Comparison of ENCODE assay signal across 8 cellular contexts in the genomic region with DNA sequence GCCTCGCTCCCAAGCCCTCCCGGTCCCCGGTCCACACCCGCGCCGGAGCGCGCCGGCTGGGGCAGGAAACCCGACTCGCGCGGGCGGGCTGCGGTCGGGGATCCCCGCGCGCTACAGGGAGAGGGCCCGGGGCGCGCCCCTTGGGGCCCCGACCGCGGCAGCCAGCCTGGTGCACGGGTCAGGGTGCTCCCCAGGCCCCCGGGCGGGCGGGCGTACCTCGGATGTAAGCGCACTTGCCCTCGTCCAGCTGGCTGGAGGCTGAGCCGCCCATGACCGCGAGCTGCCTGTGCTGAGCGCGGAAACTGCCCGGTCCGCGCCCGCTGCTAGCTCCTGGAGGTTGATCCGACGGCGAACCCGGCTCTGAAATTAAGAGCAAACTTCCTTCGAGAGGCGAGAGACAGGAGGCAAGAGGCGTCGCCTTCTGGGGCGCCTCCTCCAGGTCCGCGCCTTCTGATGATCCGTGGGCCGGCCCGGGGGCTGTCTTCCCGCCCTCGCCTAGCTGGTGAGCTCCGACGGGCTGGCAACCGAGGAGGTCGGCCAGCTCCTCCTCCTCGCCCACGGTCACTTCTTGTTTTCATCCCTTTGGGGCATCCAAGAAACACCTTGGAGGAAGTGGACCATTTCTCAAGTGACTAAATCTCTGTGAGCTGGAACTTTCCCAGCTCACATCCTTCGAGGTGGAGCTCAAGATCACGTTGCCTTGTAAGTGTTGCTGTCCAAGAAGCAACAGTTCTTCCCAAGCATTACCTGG. TPM values are rescaled to one million over a fixed set of nuclear protein-coding genes. Genes with fewer than 3 reads are reported as not detected.
A peak's percentile ranks its signal among the peaks of the same experiment; 100 is the strongest.
DNase-seq lines count a peak whose midpoint lies in the region; ATAC-seq lines count a peak whose summit lies in the region.

A gene with protein sequence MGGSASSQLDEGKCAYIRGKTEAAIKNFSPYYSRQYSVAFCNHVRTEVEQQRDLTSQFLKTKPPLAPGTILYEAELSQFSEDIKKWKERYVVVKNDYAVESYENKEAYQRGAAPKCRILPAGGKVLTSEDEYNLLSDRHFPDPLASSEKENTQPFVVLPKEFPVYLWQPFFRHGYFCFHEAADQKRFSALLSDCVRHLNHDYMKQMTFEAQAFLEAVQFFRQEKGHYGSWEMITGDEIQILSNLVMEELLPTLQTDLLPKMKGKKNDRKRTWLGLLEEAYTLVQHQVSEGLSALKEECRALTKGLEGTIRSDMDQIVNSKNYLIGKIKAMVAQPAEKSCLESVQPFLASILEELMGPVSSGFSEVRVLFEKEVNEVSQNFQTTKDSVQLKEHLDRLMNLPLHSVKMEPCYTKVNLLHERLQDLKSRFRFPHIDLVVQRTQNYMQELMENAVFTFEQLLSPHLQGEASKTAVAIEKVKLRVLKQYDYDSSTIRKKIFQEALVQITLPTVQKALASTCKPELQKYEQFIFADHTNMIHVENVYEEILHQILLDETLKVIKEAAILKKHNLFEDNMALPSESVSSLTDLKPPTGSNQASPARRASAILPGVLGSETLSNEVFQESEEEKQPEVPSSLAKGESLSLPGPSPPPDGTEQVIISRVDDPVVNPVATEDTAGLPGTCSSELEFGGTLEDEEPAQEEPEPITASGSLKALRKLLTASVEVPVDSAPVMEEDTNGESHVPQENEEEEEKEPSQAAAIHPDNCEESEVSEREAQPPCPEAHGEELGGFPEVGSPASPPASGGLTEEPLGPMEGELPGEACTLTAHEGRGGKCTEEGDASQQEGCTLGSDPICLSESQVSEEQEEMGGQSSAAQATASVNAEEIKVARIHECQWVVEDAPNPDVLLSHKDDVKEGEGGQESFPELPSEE (minus strand): TSS at position 423 of the 751 bp plus-strand sequence. CDS start 152 bp downstream, at position 271.

- peak within 1 kb of the TSS; percentile 7 for H3K27ac ChIP-seq in naive thymus-derived CD4-positive, alpha-beta T cell (ENCODE audit: low read depth, low read length)

- H3K4me3 ChIP-seq in naive thymus-derived CD4-positive, alpha-beta T cell (ENCODE audit: low read length), result peak within 1 kb of the TSS; percentile 63

- peaks cover 0 to 4% (median 0%) of the 10 kb centered on the region in 11 donors for H3K9me3 Mint-ChIP-seq in naive thymus-derived CD4-positive, alpha-beta T cell
- peaks cover 0 to 2% of the 10 kb centered on the region in 2 donors for H3K9me3 Mint-ChIP-seq in stimulated activated naive B cell treated with anti-CD40 and anti-IgM and Interleukin-4, amounts not matched to agents 10 μg/mL and 1 μg/mL and 100 μg/mL, for 72 hours

- peak; percentile 50 for DNase-seq in AG08395 (ENCODE audit: low spot score)
- DNase-seq in NCI-H69 (lab: John Stamatoyannopoulos, UW), result peak; percentile 77
- DNase-seq in activated CD8-positive, alpha-beta memory T cell treated with anti-CD3 and anti-CD28 coated beads, Interleukin-2, amount 50 U/mL, for 1 hour (ENCODE audit: extremely low read depth), result peak; percentile 14
- DNase-seq in naive thymus-derived CD4-positive, alpha-beta T cell, result peak; percentile 0 to 83 (median 20)
- DNase-seq in stimulated activated naive B cell treated with anti-CD40 and anti-IgM and Interleukin-4, amounts not matched to agents 10 μg/mL and 1 μg/mL and 100 μg/mL, for 72 hours, result peak; percentile 70

- ATAC-seq in GM18520 (IDR thresholded peaks at IDR 0.05; ENCODE audit: unreplicated experiment), result peak; percentile 43
- peak; percentile 61 for ATAC-seq in HG03039 (IDR thresholded peaks at IDR 0.05; ENCODE audit: unreplicated experiment)
- peak; percentile 82 for ATAC-seq in esophagus mucosa
- ATAC-seq in naive thymus-derived CD4-positive, alpha-beta T cell, result peak; percentile 77
- peak; percentile 72 to 77 for ATAC-seq in stimulated activated naive B cell treated with anti-CD40 and anti-IgM and Interleukin-4, amounts not matched to agents 10 μg/mL and 1 μg/mL and 100 μg/mL, for 72 hours (replicated peaks)

- no peaks in the 10 kb centered on the region for H3K36me3 ChIP-seq in naive thymus-derived CD4-positive, alpha-beta T cell (ENCODE audit: control insufficient read depth in 2 of 3, insufficient read depth in 3 of 3, low read length in 3 of 3)

- H3K4me1 ChIP-seq in naive thymus-derived CD4-positive, alpha-beta T cell (ENCODE audit: control insufficient read depth in 2 of 2, insufficient read depth in 2 of 2, low read length in 2 of 2), result peaks cover 0 to 24% of the 10 kb centered on the region in 2 donors

- peaks cover 12 to 39% (median 29%) of the 10 kb centered on the region in 5 donors for H3K27me3 Mint-ChIP-seq in naive thymus-derived CD4-positive, alpha-beta T cell
- H3K27me3 Mint-ChIP-seq in stimulated activated naive B cell treated with anti-CD40 and anti-IgM and Interleukin-4, amounts not matched to agents 10 μg/mL and 1 μg/mL and 100 μg/mL, for 72 hours, result no peaks in the 10 kb centered on the region

- peak within 1 kb of the TSS; percentile 11 to 94 (median 58) for H3K27ac Mint-ChIP-seq in naive thymus-derived CD4-positive, alpha-beta T cell
- H3K27ac Mint-ChIP-seq in stimulated activated naive B cell treated with anti-CD40 and anti-IgM and Interleukin-4, amounts not matched to agents 10 μg/mL and 1 μg/mL and 100 μg/mL, for 72 hours, result peak within 1 kb of the TSS; percentile 94

- POLR2A ChIA-PET in naive thymus-derived CD4-positive, alpha-beta T cell (lab: Charles Lee), result interaction anchor here (0.5 kb wide), 1 partner anchor 18 kb away, joined by 6 read pairs; no protein-coding TSS in a partner anchor

- H3K9me3 ChIP-seq in naive thymus-derived CD4-positive, alpha-beta T cell (ENCODE audit: control insufficient read depth in 2 of 3, low read length in 3 of 3), result no peaks in the 10 kb centered on the region

- H3K36me3 Mint-ChIP-seq in naive thymus-derived CD4-positive, alpha-beta T cell, result peaks cover 0 to 10% (median 0%) of the 10 kb centered on the region in 5 donors
- H3K36me3 Mint-ChIP-seq in stimulated activated naive B cell treated with anti-CD40 and anti-IgM and Interleukin-4, amounts not matched to agents 10 μg/mL and 1 μg/mL and 100 μg/mL, for 72 hours, result no peaks in the 10 kb centered on the region

- intact Hi-C loops in naive thymus-derived CD4-positive, alpha-beta T cell (cut with micrococcal nuclease), result loop anchor here in 1 of 2 donors (1.0 to 10.0 kb wide), 4 partner anchors 8 to 1401 kb away; partner anchors contain the start of genes IVNS1ABP, ODR4 and TPR

- peak within 1 kb of the TSS; percentile 82 to 96 (median 90) for H3K4me3 Mint-ChIP-seq in naive thymus-derived CD4-positive, alpha-beta T cell
- peak within 1 kb of the TSS; percentile 88 to 89 for H3K4me3 Mint-ChIP-seq in stimulated activated naive B cell treated with anti-CD40 and anti-IgM and Interleukin-4, amounts not matched to agents 10 μg/mL and 1 μg/mL and 100 μg/mL, for 72 hours

- CTCF ChIA-PET in naive thymus-derived CD4-positive, alpha-beta T cell (lab: Charles Lee), result interaction anchor here (1.5 kb wide), 1 partner anchor 169 kb away, joined by 5 read pairs; no protein-coding TSS in a partner anchor

- peaks cover 9 to 48% (median 21%) of the 10 kb centered on the region in 7 donors for H3K4me1 Mint-ChIP-seq in naive thymus-derived CD4-positive, alpha-beta T cell
- peaks cover 32 to 47% of the 10 kb centered on the region in 2 donors for H3K4me1 Mint-ChIP-seq in stimulated activated naive B cell treated with anti-CD40 and anti-IgM and Interleukin-4, amounts not matched to agents 10 μg/mL and 1 μg/mL and 100 μg/mL, for 72 hours

- no peaks in the 10 kb centered on the region for H3K27me3 ChIP-seq in naive thymus-derived CD4-positive, alpha-beta T cell (ENCODE audit: control insufficient read depth in 2 of 2, insufficient read depth in 2 of 2, low read length in 2 of 2)

RNA-seq across cellular contexts. Expression of the gene that starts here (rescaled TPM):
- 27.5 TPM for total RNA-seq in esophagus mucosa
- total RNA-seq in naive thymus-derived CD4-positive, alpha-beta T cell, result 10 to 100 TPM in 2 of 5 experiments, 1 to 10 TPM in 3; 1.7 to 41.6 (median 4.6) TPM
- polyA plus RNA-seq in naive thymus-derived CD4-positive, alpha-beta T cell, result under 1 TPM; 0.20 to 0.50 TPM

Comparison
In these comparisons a context has a peak if more than half of its experiments do, and no peak if none do; other contexts are left out.
1. Peak in every context shown above with its lines: DNase-seq, ATAC-seq, H3K4me3 ChIP-seq and H3K27ac ChIP-seq.
2. DNase-seq: peak in every context shown above with its lines; median percentile 77 in NCI-H69; 70 in stimulated activated naive B cell treated with anti-CD40 and anti-IgM and Interleukin-4, amounts not matched to agents 10 μg/mL and 1 μg/mL and 100 μg/mL, for 72 hours; 50 in AG08395; 20 in naive thymus-derived CD4-positive, alpha-beta T cell; 14 in activated CD8-positive, alpha-beta memory T cell treated with anti-CD3 and anti-CD28 coated beads, Interleukin-2, amount 50 U/mL, for 1 hour.